8 cellular contexts compared by ENCODE assay signal in genomic region chr14:88793259-88793625, GRCh38. TPM values are rescaled to one million over a fixed set of nuclear protein-coding genes. Genes with fewer than 3 reads are reported as not detected.
DNase-seq lines count a peak whose midpoint lies in the region; ATAC-seq and TF ChIP-seq lines count a peak whose summit lies in the region.

No MANE protein-coding gene starts in this region.

- no peak for TF ChIP-seq POLR2A in breast epithelium (IDR thresholded peaks at IDR 0.05)

- H3K9me3 ChIP-seq in breast epithelium (no peaks in the 10 kb centered on the region), tibial artery (no peaks in the 10 kb centered on the region)

- no peak for TF ChIP-seq CTCF in breast epithelium (IDR thresholded peaks at IDR 0.05)
- TF ChIP-seq CTCF in tibial artery (IDR thresholded peaks at IDR 0.05) = peak in 1 of 2 experiments; percentile 2

- no peak for ATAC-seq in memory B cell (ENCODE audit: low read depth)

- peak overlapping the region; percentile 84 for H3K27ac Mint-ChIP-seq in activated CD4-positive, alpha-beta T cell treated with anti-CD3 and anti-CD28 coated beads, Interleukin-2, amount 10 ng/mL, durations not matched to agents 7 days and 5 days
- peak overlapping the region; percentile 85 for H3K27ac Mint-ChIP-seq in memory B cell

- peak overlapping the region; percentile 45 to 73 (median 70) for H3K4me3 ChIP-seq in breast epithelium
- H3K4me3 ChIP-seq in tibial artery = peak overlapping the region; percentile 69 to 74

- H3K4me3 Mint-ChIP-seq in activated CD4-positive, alpha-beta T cell treated with anti-CD3 and anti-CD28 coated beads, Interleukin-2, amount 10 ng/mL, durations not matched to agents 7 days and 5 days = peak overlapping the region; percentile 75
- H3K4me3 Mint-ChIP-seq in memory B cell = peak overlapping the region; percentile 87

- H3K27ac ChIP-seq in breast epithelium (peak overlapping the region; percentile 73 to 83), tibial artery (peak overlapping the region; percentile 67 to 72)

- peaks cover 15% of the 10 kb centered on the region for H3K27me3 Mint-ChIP-seq in activated CD4-positive, alpha-beta T cell treated with anti-CD3 and anti-CD28 coated beads, Interleukin-2, amount 10 ng/mL, durations not matched to agents 7 days and 5 days
- no peaks in the 10 kb centered on the region for H3K27me3 Mint-ChIP-seq in memory B cell

- no peaks in the 10 kb centered on the region for H3K9me3 Mint-ChIP-seq in activated CD4-positive, alpha-beta T cell treated with anti-CD3 and anti-CD28 coated beads, Interleukin-2, amount 10 ng/mL, durations not matched to agents 7 days and 5 days
- H3K9me3 Mint-ChIP-seq in memory B cell = no peaks in the 10 kb centered on the region

- intact Hi-C loops in breast epithelium (cut with DNase I; ENCODE audit: low total_unique reads) (no loop called here), tibial artery (cut with DNase I; ENCODE audit: low total_unique reads) (no loop called here)

- H3K4me1 ChIP-seq in breast epithelium (no peaks in the 10 kb centered on the region), tibial artery (peaks cover 0 to 16% (median 10%) of the 10 kb centered on the region in 4 donors)

- POLR2A ChIA-PET in activated CD4-positive, alpha-beta T cell treated with anti-CD3 and anti-CD28 coated beads, Interleukin-2, amount 10 ng/mL, durations not matched to agents 7 days and 5 days (lab: Charles Lee) = no interaction called here

- H3K27me3 ChIP-seq in breast epithelium = no peaks in the 10 kb centered on the region
- H3K27me3 ChIP-seq in tibial artery = no peaks in the 10 kb centered on the region

- peaks cover 20% of the 10 kb centered on the region for H3K4me1 Mint-ChIP-seq in activated CD4-positive, alpha-beta T cell treated with anti-CD3 and anti-CD28 coated beads, Interleukin-2, amount 10 ng/mL, durations not matched to agents 7 days and 5 days
- H3K4me1 Mint-ChIP-seq in memory B cell = peaks cover 3% of the 10 kb centered on the region

- H3K36me3 ChIP-seq in breast epithelium (no peaks in the 10 kb centered on the region), tibial artery (no peaks in the 10 kb centered on the region)

- CTCF ChIA-PET in activated CD4-positive, alpha-beta T cell treated with anti-CD3 and anti-CD28 coated beads, Interleukin-2, amount 10 ng/mL, durations not matched to agents 7 days and 5 days (lab: Charles Lee) = interaction anchor here (1.2 kb wide), 1 partner anchor 31 kb away, joined by 4 read pairs; the partner anchor contains the start of gene TTC8

- DNase-seq in activated CD4-positive, alpha-beta T cell treated with anti-CD3 and anti-CD28 coated beads, Interleukin-2, amount 10 ng/mL, durations not matched to agents 7 days and 5 days = no peak
- DNase-seq in activated CD4-positive, alpha-beta T cell treated with anti-CD3 and anti-CD28 coated beads, Interleukin-2, amount 50 U/mL, for 1 hour = no peak
- no peak for DNase-seq in breast epithelium (ENCODE audit: low spot score in 2 of 2)
- DNase-seq in memory B cell (ENCODE audit: low spot score in 2 of 2) = peak in 1 of 2 donors; percentile 14
- DNase-seq in tibial artery = no peak
- no peak for DNase-seq in stimulated activated CD4-positive, alpha-beta T cell treated with anti-CD3 and anti-CD28 coated beads, Interleukin-1b, Interleukin-23, amount 100 ng/mL, for 48 hours
- no peak for DNase-seq in NCI-H2196 (lab: John Stamatoyannopoulos, UW; ENCODE audit: unreplicated experiment)
- DNase-seq in NCI-H526 treated with DMSO at 0.1 percent for 48 hours (lab: John Stamatoyannopoulos, UW) = no peak

- no peaks in the 10 kb centered on the region for H3K36me3 Mint-ChIP-seq in activated CD4-positive, alpha-beta T cell treated with anti-CD3 and anti-CD28 coated beads, Interleukin-2, amount 10 ng/mL, durations not matched to agents 7 days and 5 days (ENCODE audit: low read depth)
- H3K36me3 Mint-ChIP-seq in memory B cell = no peaks in the 10 kb centered on the region

RNA-seq across cellular contexts. Expression of gene EML5, which starts 0.5 kb away (rescaled TPM):
- 1 to 10 TPM; 2.6 TPM for total RNA-seq in activated CD4-positive, alpha-beta T cell treated with anti-CD3 and anti-CD28 coated beads, Interleukin-2, amount 10 ng/mL, durations not matched to agents 7 days and 5 days
- total RNA-seq in breast epithelium = 1 to 10 TPM in 2 of 3 donors, under 1 TPM in 1; 0.96 to 5.6 (median 4.3) TPM

RNA-seq across cellular contexts. Expression of gene TTC8, which starts 31.2 kb away (rescaled TPM):
- total RNA-seq in activated CD4-positive, alpha-beta T cell treated with anti-CD3 and anti-CD28 coated beads, Interleukin-2, amount 10 ng/mL, durations not matched to agents 7 days and 5 days = 1 to 10 TPM in 1 of 2 experiments, under 1 TPM in 1; 0.79 to 1.5 TPM
- total RNA-seq in breast epithelium = 10 to 100 TPM; 18.9 to 58.2 (median 44.6) TPM

Comparison
In these comparisons a context has a peak if more than half of its experiments do, and no peak if none do; other contexts are left out.
1. RNA of gene TTC8, which starts 31.2 kb away (total RNA-seq): 18.9 to 58.2 TPM in breast epithelium; 0.79 to 1.5 TPM in activated CD4-positive, alpha-beta T cell treated with anti-CD3 and anti-CD28 coated beads, Interleukin-2, amount 10 ng/mL, durations not matched to agents 7 days and 5 days; every median in the first group is over 4 times any median in the second.